In genomic region chr5:40679071-40679997, GRCh38 we compare ENCODE assay signal across 8 cellular contexts. TPM values are rescaled to one million over a fixed set of nuclear protein-coding genes. Genes with fewer than 3 reads are reported as not detected.
DNase-seq lines count a peak whose midpoint lies in the region; ATAC-seq and TF ChIP-seq lines count a peak whose summit lies in the region.

TSS of gene PTGER4 (plus strand) at chr5:40679915. CDS start at chr5:40680994, 1,079 bp downstream.

- no TSS peak for BruUV-seq in A673 (replicated peaks; lab: Mats Ljungman, UMichigan)

- no peaks in the 10 kb centered on the region for H3K9me3 ChIP-seq in A673 (ENCODE audit: low read depth, low read length, poor library complexity, severe bottlenecking)

- ATAC-seq in GM18868 (IDR thresholded peaks at IDR 0.05; ENCODE audit: unreplicated experiment) = peak; percentile 66
- ATAC-seq in HG03103 (IDR thresholded peaks at IDR 0.05; ENCODE audit: low read depth, unreplicated experiment) = peak; percentile 53

- peak within 1 kb of the TSS; percentile 87 for H3K27ac ChIP-seq in A673 (ENCODE audit: low read depth, low read length, poor library complexity, severe bottlenecking)

- intact Hi-C loops in A673 (cut with micrococcal nuclease; ENCODE audit: unreplicated experiment) = no loop called here

- peaks cover 11% of the 10 kb centered on the region for H3K27me3 ChIP-seq in A673 (replicated peaks; ENCODE audit: insufficient read depth, low read depth, low read length, poor library complexity)

- no peak for TF ChIP-seq CTCF in A673 (conservative IDR thresholded peaks at IDR 0.05; ENCODE audit: low read depth, low read length)

- peak within 1 kb of the TSS; percentile 65 for H3K4me3 ChIP-seq in A673 (ENCODE audit: low read depth, low read length, poor library complexity, severe bottlenecking)

- H3K36me3 ChIP-seq in A673 (ENCODE audit: insufficient read depth, low read length, poor library complexity, severe bottlenecking) = no peaks in the 10 kb centered on the region

- peak; percentile 95 for DNase-seq in A673 (ENCODE audit: low spot score)
- peak; percentile 25 for DNase-seq in NCI-H446 treated with DMSO at 0.1 percent for 48 hours (lab: John Stamatoyannopoulos, UW)
- peak; percentile 89 for DNase-seq in activated CD4-positive, alpha-beta T cell treated with anti-CD3 and anti-CD28 coated beads for 1 hour
- peak; percentile 24 for DNase-seq in cerebellar cortex (ENCODE audit: low spot score)
- peak; percentile 96 for DNase-seq in kidney glomerular epithelial cell (lab: John Stamatoyannopoulos, UW)
- peak; percentile 84 to 89 for DNase-seq in stimulated activated CD4-positive, alpha-beta T cell treated with anti-CD3 and anti-CD28 coated beads, Interleukin-15, amount 100 ng/mL, for 48 hours (ENCODE audit: low read depth in 2 of 2)

- peaks cover 26% of the 10 kb centered on the region for H3K4me1 ChIP-seq in A673 (ENCODE audit: insufficient read depth, low read length, poor library complexity, severe bottlenecking)

- CTCF ChIA-PET in A673 (lab: Charles Lee) = interaction anchor here (0.7 kb wide), 1 partner anchor 542 kb away, joined by 5 read pairs; no protein-coding TSS in a partner anchor

- POLR2A ChIA-PET in A673 (lab: Charles Lee; ENCODE audit: low non-redundant PET) = no interaction called here

RNA-seq across cellular contexts. Expression of gene PTGER4, which starts in this region (rescaled TPM):
- 2.1 and 2.5 TPM in 2 replicates for total RNA-seq in A673 (2021)

Comparison
In these comparisons a context has a peak if more than half of its experiments do, and no peak if none do; other contexts are left out.
1. Peak in every context shown above with its lines: DNase-seq, ATAC-seq, H3K4me3 ChIP-seq and H3K27ac ChIP-seq.
2. DNase-seq: peak in every context shown above with its lines; median percentile 96 in kidney glomerular epithelial cell; 95 in A673; 89 in activated CD4-positive, alpha-beta T cell treated with anti-CD3 and anti-CD28 coated beads for 1 hour; 86 in stimulated activated CD4-positive, alpha-beta T cell treated with anti-CD3 and anti-CD28 coated beads, Interleukin-15, amount 100 ng/mL, for 48 hours; 25 in NCI-H446 treated with DMSO at 0.1 percent for 48 hours; 24 in cerebellar cortex.